Comparison of ENCODE assay signal across 13 cellular contexts in the genomic region with DNA sequence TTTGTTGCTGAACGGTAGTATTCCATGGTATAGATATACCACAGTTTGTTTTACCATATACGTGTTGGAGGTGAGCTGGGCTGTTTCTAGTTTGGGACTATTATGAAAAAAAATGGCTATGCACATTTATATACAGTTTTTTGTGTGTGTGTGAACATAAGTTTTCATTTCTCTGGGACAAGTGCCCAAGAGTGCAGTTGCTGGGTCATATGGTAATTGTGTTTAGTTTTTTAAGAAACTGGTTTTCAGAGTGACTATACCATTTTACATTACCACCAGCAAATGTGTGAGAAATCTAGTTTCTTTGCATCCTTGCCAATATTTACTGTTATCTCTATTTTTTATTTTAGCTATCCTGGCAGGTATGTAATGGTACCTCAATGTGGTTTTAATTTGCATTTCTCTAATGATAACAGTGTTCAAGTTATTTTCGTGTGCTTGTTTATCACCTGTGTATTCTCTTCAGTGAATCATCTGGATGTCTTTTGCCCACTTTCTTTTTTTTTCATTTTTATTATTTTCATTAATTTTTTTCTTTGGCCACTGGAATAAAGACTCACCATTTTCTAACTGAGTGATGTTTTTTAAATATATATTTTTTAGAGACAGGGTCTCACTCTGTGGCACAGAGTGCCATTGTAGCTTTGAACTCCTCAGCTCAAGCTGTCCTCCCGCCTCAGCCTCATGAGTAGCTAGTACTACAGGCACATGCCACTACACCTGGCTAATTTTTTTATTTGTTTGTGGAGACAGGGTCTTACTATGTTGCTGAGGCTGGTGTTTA.
DNase-seq lines count a peak whose midpoint lies in the region; TF ChIP-seq lines count a peak whose summit lies in the region.
"Had no signal": no experiment of that assay in that cellular context is flagged by ENCODE, and none has a peak within 500 bp of the region (broad histone marks: within the 10 kb centered on the region; RNA-seq: fewer than 3 reads in every experiment).

No MANE protein-coding gene starts in this region.

- H3K4me1 ChIP-seq in OCI-LY1 (ENCODE audit: insufficient read depth, low read length, severe bottlenecking) (peaks cover 35% of the 10 kb centered on the region), neural progenitor cell (peaks cover 10% of the 10 kb centered on the region)

- no peak for DNase-seq in activated CD4-positive, alpha-beta memory T cell treated with anti-CD3 and anti-CD28 coated beads for 36 hours
- no peak for DNase-seq in activated CD4-positive, alpha-beta memory T cell treated with anti-CD3 and anti-CD28 coated beads, Interleukin-2, amount 10 ng/mL, durations not matched to agents 7 days and 5 days
- no peak for DNase-seq in neural progenitor cell (ENCODE audit: low spot score)
- DNase-seq in DMS153 treated with DMSO at 0.1 percent for 48 hours (lab: John Stamatoyannopoulos, UW; ENCODE audit: unreplicated experiment): no peak
- DNase-seq in anterior cingulate cortex (lab: John Stamatoyannopoulos, UW): no peak
- no peak for DNase-seq in central memory CD4-positive, alpha-beta T cell
- DNase-seq: activated CD4-positive, CD25-positive, alpha-beta regulatory T cell; activated naive CD8-positive, alpha-beta T cell treated with anti-CD3 and anti-CD28 coated beads, Interleukin-2, amount 10 ng/mL, durations not matched to agents 7 days and 5 days; DMS153; H7; SIG-M5 had no signal

- H3K4me2 ChIP-seq in OCI-LY1 (ENCODE audit: low read length) (no peak overlapping the region), neural progenitor cell (no peak overlapping the region)

- H3K79me2 ChIP-seq in OCI-LY1 (ENCODE audit: insufficient read depth, low read length): peaks cover 55% of the 10 kb centered on the region
- H3K79me2 ChIP-seq in neural progenitor cell (ENCODE audit: low read depth): peaks cover 97% of the 10 kb centered on the region

- no peaks in the 10 kb centered on the region for H3K9me2 ChIP-seq in OCI-LY1 (ENCODE audit: low read depth, low read length)

- H3K27ac Mint-ChIP-seq in activated CD4-positive, alpha-beta memory T cell treated with anti-CD3 and anti-CD28 coated beads for 36 hours: peak overlapping the region; percentile 24
- no peak overlapping the region for H3K27ac Mint-ChIP-seq in activated CD4-positive, alpha-beta memory T cell treated with anti-CD3 and anti-CD28 coated beads, Interleukin-2, amount 10 ng/mL, durations not matched to agents 7 days and 5 days
- peak overlapping the region; percentile 58 for H3K27ac Mint-ChIP-seq in dendritic cell treated with granulocyte-macrophage colony-stimulating factor and Interleukin-4, amounts not matched to agents 40 ng/mL and 50 ng/mL, for 4 days
- peak overlapping the region; percentile 33 for H3K27ac Mint-ChIP-seq in neural progenitor cell
- H3K27ac Mint-ChIP-seq: activated naive CD8-positive, alpha-beta T cell treated with anti-CD3 and anti-CD28 coated beads, Interleukin-2, amount 10 ng/mL, durations not matched to agents 7 days and 5 days had no signal

- no peaks in the 10 kb centered on the region for H3K27me3 ChIP-seq in OCI-LY1 (ENCODE audit: insufficient read depth, low read length)
- no peaks in the 10 kb centered on the region for H3K27me3 ChIP-seq in neural progenitor cell

- TF ChIP-seq CTCF in OCI-LY1 (IDR thresholded peaks at IDR 0.05; ENCODE audit: low read length) (no peak), neural progenitor cell (IDR thresholded peaks at IDR 0.05) (no peak)

- H2AFZ ChIP-seq in OCI-LY1 (ENCODE audit: low read length) (no peak overlapping the region), neural progenitor cell (replicated peaks) (no peak overlapping the region)

- no peaks in the 10 kb centered on the region for H4K20me1 ChIP-seq in OCI-LY1 (ENCODE audit: insufficient read depth, low read length)
- H4K20me1 ChIP-seq in neural progenitor cell (ENCODE audit: low read depth): peaks cover 31% of the 10 kb centered on the region

- H3K4me3 Mint-ChIP-seq in activated CD4-positive, alpha-beta memory T cell treated with anti-CD3 and anti-CD28 coated beads for 36 hours: no peak overlapping the region
- no peak overlapping the region for H3K4me3 Mint-ChIP-seq in activated CD4-positive, alpha-beta memory T cell treated with anti-CD3 and anti-CD28 coated beads, Interleukin-2, amount 10 ng/mL, durations not matched to agents 7 days and 5 days
- no peak overlapping the region for H3K4me3 Mint-ChIP-seq in dendritic cell treated with granulocyte-macrophage colony-stimulating factor and Interleukin-4, amounts not matched to agents 40 ng/mL and 50 ng/mL, for 4 days
- H3K4me3 Mint-ChIP-seq in neural progenitor cell: no peak overlapping the region

- POLR2A ChIA-PET in activated CD4-positive, alpha-beta memory T cell treated with anti-CD3 and anti-CD28 coated beads for 36 hours (lab: Charles Lee): no interaction called here
- POLR2A ChIA-PET in activated CD4-positive, alpha-beta memory T cell treated with anti-CD3 and anti-CD28 coated beads, Interleukin-2, amount 10 ng/mL, durations not matched to agents 7 days and 5 days (lab: Charles Lee): no interaction called here

- H3K36me3 ChIP-seq in OCI-LY1 (ENCODE audit: insufficient read depth, low read length) (no peaks in the 10 kb centered on the region), neural progenitor cell (no peaks in the 10 kb centered on the region)

- CTCF ChIA-PET in activated CD4-positive, alpha-beta memory T cell treated with anti-CD3 and anti-CD28 coated beads for 36 hours (lab: Charles Lee): no interaction called here
- CTCF ChIA-PET in activated CD4-positive, alpha-beta memory T cell treated with anti-CD3 and anti-CD28 coated beads, Interleukin-2, amount 10 ng/mL, durations not matched to agents 7 days and 5 days (lab: Charles Lee): no interaction called here

- peaks cover 5% of the 10 kb centered on the region for H3K36me3 Mint-ChIP-seq in activated CD4-positive, alpha-beta memory T cell treated with anti-CD3 and anti-CD28 coated beads for 36 hours
- peaks cover 12% of the 10 kb centered on the region for H3K36me3 Mint-ChIP-seq in activated CD4-positive, alpha-beta memory T cell treated with anti-CD3 and anti-CD28 coated beads, Interleukin-2, amount 10 ng/mL, durations not matched to agents 7 days and 5 days (ENCODE audit: low read depth)
- no peaks in the 10 kb centered on the region for H3K36me3 Mint-ChIP-seq in dendritic cell treated with granulocyte-macrophage colony-stimulating factor and Interleukin-4, amounts not matched to agents 40 ng/mL and 50 ng/mL, for 4 days (ENCODE audit: low read depth)
- H3K36me3 Mint-ChIP-seq in neural progenitor cell: peaks cover 12% of the 10 kb centered on the region

- intact Hi-C loops in activated CD4-positive, alpha-beta memory T cell treated with anti-CD3 and anti-CD28 coated beads for 36 hours (cut with micrococcal nuclease): loop anchor here (10.0 kb wide), 1 partner anchor 99 kb away; no protein-coding TSS in a partner anchor
- intact Hi-C loops in dendritic cell treated with granulocyte-macrophage colony-stimulating factor and Interleukin-4, amounts not matched to agents 40 ng/mL and 50 ng/mL, for 4 days (cut with micrococcal nuclease): no loop called here

- peak overlapping the region; percentile 7 for H3K27ac ChIP-seq in OCI-LY1 (ENCODE audit: low read depth, low read length, poor library complexity, severe bottlenecking)
- no peak overlapping the region for H3K27ac ChIP-seq in neural progenitor cell

- H3F3A ChIP-seq in OCI-LY1 (ENCODE audit: insufficient read depth, low read length): no peaks in the 10 kb centered on the region
- no peaks in the 10 kb centered on the region for H3F3A ChIP-seq in neural progenitor cell (ENCODE audit: low read depth)

- H3K9ac ChIP-seq in OCI-LY1 (ENCODE audit: low read length) (no peak overlapping the region), neural progenitor cell (no peak overlapping the region)

- H3K9me3 ChIP-seq in OCI-LY1 (ENCODE audit: low read length) (no peaks in the 10 kb centered on the region), neural progenitor cell (ENCODE audit: low read depth) (no peaks in the 10 kb centered on the region)

- H3K4me3 ChIP-seq in OCI-LY1 (ENCODE audit: low read depth, low read length, poor library complexity, severe bottlenecking): no peak overlapping the region
- H3K4me3 ChIP-seq in neural progenitor cell: no peak overlapping the region

- peaks cover 50% of the 10 kb centered on the region for H3K4me1 Mint-ChIP-seq in activated CD4-positive, alpha-beta memory T cell treated with anti-CD3 and anti-CD28 coated beads for 36 hours (ENCODE audit: low read depth)
- peaks cover 37% of the 10 kb centered on the region for H3K4me1 Mint-ChIP-seq in activated CD4-positive, alpha-beta memory T cell treated with anti-CD3 and anti-CD28 coated beads, Interleukin-2, amount 10 ng/mL, durations not matched to agents 7 days and 5 days
- peaks cover 51% of the 10 kb centered on the region for H3K4me1 Mint-ChIP-seq in dendritic cell treated with granulocyte-macrophage colony-stimulating factor and Interleukin-4, amounts not matched to agents 40 ng/mL and 50 ng/mL, for 4 days (ENCODE audit: low read depth)
- peaks cover 10% of the 10 kb centered on the region for H3K4me1 Mint-ChIP-seq in neural progenitor cell

- H3K27me3 Mint-ChIP-seq in activated CD4-positive, alpha-beta memory T cell treated with anti-CD3 and anti-CD28 coated beads for 36 hours: no peaks in the 10 kb centered on the region
- H3K27me3 Mint-ChIP-seq in activated CD4-positive, alpha-beta memory T cell treated with anti-CD3 and anti-CD28 coated beads, Interleukin-2, amount 10 ng/mL, durations not matched to agents 7 days and 5 days: no peaks in the 10 kb centered on the region
- no peaks in the 10 kb centered on the region for H3K27me3 Mint-ChIP-seq in dendritic cell treated with granulocyte-macrophage colony-stimulating factor and Interleukin-4, amounts not matched to agents 40 ng/mL and 50 ng/mL, for 4 days
- H3K27me3 Mint-ChIP-seq in neural progenitor cell (ENCODE audit: insufficient read depth, low read depth): peaks cover 2% of the 10 kb centered on the region
- H3K27me3 Mint-ChIP-seq: activated naive CD8-positive, alpha-beta T cell treated with anti-CD3 and anti-CD28 coated beads, Interleukin-2, amount 10 ng/mL, durations not matched to agents 7 days and 5 days had no signal

- no peaks in the 10 kb centered on the region for H3K9me3 Mint-ChIP-seq in activated CD4-positive, alpha-beta memory T cell treated with anti-CD3 and anti-CD28 coated beads for 36 hours
- H3K9me3 Mint-ChIP-seq in activated CD4-positive, alpha-beta memory T cell treated with anti-CD3 and anti-CD28 coated beads, Interleukin-2, amount 10 ng/mL, durations not matched to agents 7 days and 5 days: no peaks in the 10 kb centered on the region
- H3K9me3 Mint-ChIP-seq in dendritic cell treated with granulocyte-macrophage colony-stimulating factor and Interleukin-4, amounts not matched to agents 40 ng/mL and 50 ng/mL, for 4 days: no peaks in the 10 kb centered on the region
- H3K9me3 Mint-ChIP-seq in neural progenitor cell: peaks cover 4% of the 10 kb centered on the region
- H3K9me3 Mint-ChIP-seq: activated naive CD8-positive, alpha-beta T cell treated with anti-CD3 and anti-CD28 coated beads, Interleukin-2, amount 10 ng/mL, durations not matched to agents 7 days and 5 days had no signal
